1 cellular context compared by ENCODE assay signal in genomic region chr3:111976254-111976653, GRCh38.
A peak's percentile ranks its signal among the peaks of the same experiment; 100 is the strongest.
TF ChIP-seq lines count a peak whose summit lies in the region.

No MANE protein-coding gene starts in this region.

TF ChIP-seq in HEK293, 187 proteins besides CTCF, POLR2A, EP300 and RAD21 (continued from another document):
- TF ChIP-seq ZNF488 (tag by site-specific recombination; IDR thresholded peaks at IDR 0.05): no peak
- TF ChIP-seq ZNF530 (tag by site-specific recombination; IDR thresholded peaks at IDR 0.05; ENCODE audit: low read depth): no peak
- TF ChIP-seq IKZF3 (tag by site-specific recombination; IDR thresholded peaks at IDR 0.05): 0 out of 2 replicates have a peak, but pooled peaks have one; percentile 34
- no peak for TF ChIP-seq ZNF658 (tag by site-specific recombination; IDR thresholded peaks at IDR 0.05)
- TF ChIP-seq BCL6B (tag by site-specific recombination; IDR thresholded peaks at IDR 0.05): no peak
- peak; percentile 38; the same call in 1 of the 2 replicates for TF ChIP-seq ZNF692 (tag by site-specific recombination; IDR thresholded peaks at IDR 0.05)
- no peak for TF ChIP-seq ZBTB11 (tag by site-specific recombination; conservative IDR thresholded peaks at IDR 0.05; ENCODE audit: low read depth)
- TF ChIP-seq ZNF621 (tag by site-specific recombination; IDR thresholded peaks at IDR 0.05): no peak
- TF ChIP-seq ZNF121 (tag by site-specific recombination; IDR thresholded peaks at IDR 0.05): no peak
- TF ChIP-seq PRDM2 (tag by site-specific recombination; IDR thresholded peaks at IDR 0.05; ENCODE audit: borderline replicate concordance): no peak
- TF ChIP-seq PRDM6 (tag by site-specific recombination; IDR thresholded peaks at IDR 0.05): peak; percentile 47; the same call in 1 of the 2 replicates
- no peak for TF ChIP-seq ZNF148 (tag by site-specific recombination; IDR thresholded peaks at IDR 0.05; ENCODE audit: borderline replicate concordance)
- TF ChIP-seq ZNF777 (tag by site-specific recombination; IDR thresholded peaks at IDR 0.05; ENCODE audit: borderline replicate concordance): no peak
- no peak for TF ChIP-seq ZNF510 (tag by site-specific recombination; IDR thresholded peaks at IDR 0.05; ENCODE audit: insufficient replicate concordance)
- TF ChIP-seq HOXA7 (CRISPR knock-in tag; IDR thresholded peaks at IDR 0.05; ENCODE audit: borderline replicate concordance): no peak
- no peak for TF ChIP-seq ZFP37 (tag by site-specific recombination; IDR thresholded peaks at IDR 0.05)
- no peak for TF ChIP-seq ZNF112 (tag by site-specific recombination; IDR thresholded peaks at IDR 0.05)
- no peak for TF ChIP-seq BCL11A (tag by site-specific recombination; IDR thresholded peaks at IDR 0.05; ENCODE audit: low read depth)
- no peak for TF ChIP-seq MYNN (tag by site-specific recombination; IDR thresholded peaks at IDR 0.05; ENCODE audit: borderline replicate concordance)
- TF ChIP-seq ZNF629 (tag by site-specific recombination; IDR thresholded peaks at IDR 0.05): peak; percentile 48; the same call in 1 of the 2 replicates
- no peak for TF ChIP-seq GLI4 (tag by site-specific recombination; IDR thresholded peaks at IDR 0.05)
